Comparison of ENCODE assay signal across 33 cellular contexts in the genomic region with DNA sequence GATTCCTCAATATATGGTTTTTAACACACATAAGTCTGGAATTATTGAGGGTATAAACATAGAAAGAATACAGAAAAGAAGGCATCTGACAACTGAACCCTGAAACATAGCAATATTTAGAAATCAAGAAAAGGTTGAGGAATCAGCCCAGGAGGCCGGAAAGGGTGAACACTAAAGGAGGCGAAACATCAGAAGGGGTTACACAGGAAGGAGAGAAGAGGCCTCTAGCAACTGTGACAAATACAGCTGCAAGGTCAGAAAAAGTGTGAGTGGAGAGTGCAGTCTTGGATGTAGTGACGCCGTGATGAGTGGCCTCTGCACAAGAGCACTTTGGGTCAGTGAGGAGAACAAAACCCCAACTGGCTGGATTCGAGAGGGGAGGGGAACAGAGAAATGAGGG.
"Had no signal": no experiment of that assay in that cellular context is flagged by ENCODE, and none has a peak within 500 bp of the region (broad histone marks: within the 10 kb centered on the region; RNA-seq: fewer than 3 reads in every experiment).

No MANE protein-coding gene starts in this region.

- H3K9me3 ChIP-seq: adrenal gland, body of pancreas, breast epithelium, Peyer's patch had no signal

- H3K4me3 ChIP-seq: adrenal gland, body of pancreas, breast epithelium, Peyer's patch had no signal

- H3K4me1 ChIP-seq: adrenal gland, body of pancreas, breast epithelium, Peyer's patch had no signal

- H3K4me1 Mint-ChIP-seq: WTC11 had no signal

- DNase-seq: activated CD4-positive, alpha-beta T cell treated with anti-CD3 and anti-CD28 coated beads for 48 hours; activated CD4-positive, alpha-beta T cell treated with anti-CD3 and anti-CD28 coated beads, Interleukin-2, amount 50 U/mL, for 4 hours; activated CD8-positive, alpha-beta T cell treated with anti-CD3 and anti-CD28 coated beads, Interleukin-2, amount 10 ng/mL, durations not matched to agents 7 days and 5 days; activated gamma-delta T cell; activated naive CD4-positive, alpha-beta T cell treated with anti-CD3 and anti-CD28 coated beads for 36 hours; activated T-cell treated with anti-CD3 and anti-CD28 coated beads, Interleukin-2, amount 50 U/mL, for 24 hours; adrenal gland; body of pancreas; Karpas-422; KBM-7; NCI-H1105; NCI-H1417 treated with DMSO at 0.1 percent for 48 hours; NCI-H187 treated with DMSO at 0.1 percent for 48 hours; NCI-H2081; NCI-H2171 treated with DMSO at 0.1 percent for 48 hours; NCI-H2227 treated with DMSO at 0.1 percent for 48 hours; NCI-H446; NCI-H510A treated with DMSO at 0.1 percent for 48 hours; NCI-H69; NCI-H82; PC-3; Peyer's patch; SIG-M5; SW 1271 had no signal

- H3K36me3 Mint-ChIP-seq: activated naive CD4-positive, alpha-beta T cell treated with anti-CD3 and anti-CD28 coated beads, Interleukin-2, amount 50 U/mL, for 72 hours; WTC11 had no signal

- H3K9me3 Mint-ChIP-seq: activated naive CD4-positive, alpha-beta T cell treated with anti-CD3 and anti-CD28 coated beads for 36 hours; activated naive CD4-positive, alpha-beta T cell treated with anti-CD3 and anti-CD28 coated beads, Interleukin-2, amount 50 U/mL, for 72 hours; activated T-cell treated with anti-CD3 and anti-CD28 coated beads, Interleukin-2, amount 50 U/mL, for 24 hours; activated T-helper 2 cell treated with anti-CD3 and anti-CD28 coated beads, Interferon-gamma antibody, Interleukin-2, Interleukin-4, amounts not matched to agents 10 μg/mL and 5 μg/mL and 100 μg/mL, durations not matched to agents 14 hours and 24 hours and 36 hours; T-helper 1 cell treated with Interleukin-12 subunit alpha and Interleukin-12 subunit beta and Interleukin-4 antibody, amounts not matched to agents 30 μg/mL and 1 μg/mL, for 36 hours; T-helper 2 cell treated with Interferon-gamma antibody and Interleukin-4, amounts not matched to agents 5 μg/mL and 100 μg/mL, for 36 hours; WTC11 had no signal

- H3K27me3 ChIP-seq: adrenal gland, body of pancreas, breast epithelium, Peyer's patch had no signal

- ATAC-seq: activated CD4-positive, CD25-positive, alpha-beta regulatory T cell treated with anti-CD3 and anti-CD28 coated beads, Interleukin-2, amount 50 U/mL, for 24 hours; activated CD8-positive, alpha-beta T cell treated with anti-CD3 and anti-CD28 coated beads, Interleukin-2, amount 10 ng/mL, durations not matched to agents 7 days and 5 days; activated naive CD4-positive, alpha-beta T cell treated with anti-CD3 and anti-CD28 coated beads, Interleukin-2, amount 50 U/mL, for 72 hours; body of pancreas; PC-3; Right ventricle myocardium inferior; WTC11 had no signal

- H3K27ac Mint-ChIP-seq: activated CD8-positive, alpha-beta T cell treated with anti-CD3 and anti-CD28 coated beads, Interleukin-2, amount 10 ng/mL, durations not matched to agents 7 days and 5 days; activated naive CD4-positive, alpha-beta T cell treated with anti-CD3 and anti-CD28 coated beads for 36 hours; activated naive CD4-positive, alpha-beta T cell treated with anti-CD3 and anti-CD28 coated beads, Interleukin-2, amount 50 U/mL, for 72 hours; activated T-cell treated with anti-CD3 and anti-CD28 coated beads, Interleukin-2, amount 50 U/mL, for 24 hours; activated T-helper 2 cell treated with anti-CD3 and anti-CD28 coated beads, Interferon-gamma antibody, Interleukin-2, Interleukin-4, amounts not matched to agents 10 μg/mL and 5 μg/mL and 100 μg/mL, durations not matched to agents 14 hours and 24 hours and 36 hours; T-helper 1 cell treated with Interleukin-12 subunit alpha and Interleukin-12 subunit beta and Interleukin-4 antibody, amounts not matched to agents 30 μg/mL and 1 μg/mL, for 36 hours; T-helper 2 cell treated with Interferon-gamma antibody and Interleukin-4, amounts not matched to agents 5 μg/mL and 100 μg/mL, for 36 hours; WTC11 had no signal

- H3K27ac ChIP-seq: adrenal gland, body of pancreas, breast epithelium, Peyer's patch, RWPE1 had no signal

- H3K4me3 Mint-ChIP-seq: activated CD8-positive, alpha-beta T cell treated with anti-CD3 and anti-CD28 coated beads, Interleukin-2, amount 10 ng/mL, durations not matched to agents 7 days and 5 days; activated naive CD4-positive, alpha-beta T cell treated with anti-CD3 and anti-CD28 coated beads for 36 hours; activated T-cell treated with anti-CD3 and anti-CD28 coated beads, Interleukin-2, amount 50 U/mL, for 24 hours; T-helper 1 cell treated with Interleukin-12 subunit alpha and Interleukin-12 subunit beta and Interleukin-4 antibody, amounts not matched to agents 30 μg/mL and 1 μg/mL, for 36 hours; T-helper 2 cell treated with Interferon-gamma antibody and Interleukin-4, amounts not matched to agents 5 μg/mL and 100 μg/mL, for 36 hours; WTC11 had no signal

- H3K36me3 ChIP-seq: adrenal gland, breast epithelium, Peyer's patch had no signal
